Comparison of ENCODE assay signal across 1 cellular context in genomic region chr3:188218571-188218970, GRCh38.
TF ChIP-seq lines count a peak whose summit lies in the region.

No MANE protein-coding gene starts in this region.

TF ChIP-seq in WTC11, 78 proteins besides CTCF, POLR2A, EP300 and RAD21 (continued from another document):
- TF ChIP-seq ATF6 (CRISPR knock-in tag; IDR thresholded peaks at IDR 0.05) (no peak), ARID4B (CRISPR knock-in tag; IDR thresholded peaks at IDR 0.05; ENCODE audit: borderline replicate concordance) (no peak), OVOL2 (CRISPR knock-in tag; IDR thresholded peaks at IDR 0.05; ENCODE audit: borderline replicate concordance) (no peak), TCF7 (CRISPR knock-in tag; IDR thresholded peaks at IDR 0.05; ENCODE audit: low read depth) (no peak), ELF4 (CRISPR knock-in tag; IDR thresholded peaks at IDR 0.05; ENCODE audit: low read depth) (no peak)
